ENCODE assay signal across 26 cellular contexts in the genomic region with DNA sequence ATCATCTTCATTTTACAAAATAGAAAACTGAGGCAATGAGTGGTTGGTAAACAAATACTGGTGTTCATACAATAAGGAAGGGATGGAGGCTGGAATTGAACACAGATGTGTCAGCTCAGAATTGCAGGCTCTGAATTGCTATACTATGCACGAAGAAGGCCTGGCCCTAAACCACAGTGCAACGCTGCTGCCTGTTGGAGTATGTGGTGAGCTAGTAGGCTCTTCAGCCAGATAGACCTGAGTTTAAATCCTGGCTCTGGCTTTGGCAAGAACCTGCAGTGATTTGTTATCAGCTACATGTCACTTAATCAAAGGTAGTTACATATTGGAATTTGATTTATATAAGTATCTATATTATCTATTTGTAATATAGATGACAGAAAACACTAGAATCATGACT.
DNase-seq lines count a peak whose midpoint lies in the region; ATAC-seq, FAIRE-seq and TF ChIP-seq lines count a peak whose summit lies in the region.
"Had no signal": no experiment of that assay in that cellular context is flagged by ENCODE, and none has a peak within 500 bp of the region (broad histone marks: within the 10 kb centered on the region; RNA-seq: fewer than 3 reads in every experiment).

No MANE protein-coding gene starts in this region.

- H3K79me1 ChIP-seq in H1 (ENCODE audit: low read depth, low read length) (no peaks in the 10 kb centered on the region), neuronal stem cell (ENCODE audit: low read depth, low read length) (no peaks in the 10 kb centered on the region)

- H3K4me3 ChIP-seq in HUES64 (ENCODE audit: low read length) = no peak overlapping the region
- no peak overlapping the region for H3K4me3 ChIP-seq in H1 (ENCODE audit: extremely low read depth in 1 of 4, insufficient read depth in 2 of 4, low read depth in 3 of 4, low read length in 4 of 4)
- H3K4me3 ChIP-seq in neuronal stem cell (ENCODE audit: low read length in 2 of 2) = no peak overlapping the region
- H3K4me3 ChIP-seq: A549; BLaER1 treated with 17β-estradiol and CSF1 and Interleukin-3, amounts not matched to agents 10 nM and 100 nM; HAP-1; K562 had no signal

- no peak overlapping the region for H3K18ac ChIP-seq in H1 (ENCODE audit: extremely low read depth, low read length)
- H3K18ac ChIP-seq in neuronal stem cell (ENCODE audit: low read length) = peak overlapping the region; percentile 70

- H3K14ac ChIP-seq in H1 (ENCODE audit: insufficient read length) = no peak overlapping the region
- H3K14ac ChIP-seq in neuronal stem cell (ENCODE audit: low read length) = no peak overlapping the region

- no peak overlapping the region for H2BK120ac ChIP-seq in H1 (replicated peaks; ENCODE audit: low read depth, low read length)
- no peak overlapping the region for H2BK120ac ChIP-seq in neuronal stem cell (ENCODE audit: low read depth, low read length)

- H3K27ac ChIP-seq in HUES64 (ENCODE audit: low read depth, low read length) (0 out of 2 replicates have a peak overlapping the region, but pooled peaks have one; percentile 11), H1 (ENCODE audit: low read depth, low read length) (no peak overlapping the region), neuronal stem cell (replicated peaks; ENCODE audit: low read length) (no peak overlapping the region)
- H3K27ac ChIP-seq: A549; BLaER1 treated with 17β-estradiol and CSF1 and Interleukin-3, amounts not matched to agents 10 nM and 100 nM; RWPE1 had no signal

- H2BK12ac ChIP-seq in H1 (ENCODE audit: low read depth, low read length) (no peak overlapping the region), neuronal stem cell (ENCODE audit: low read length) (no peak overlapping the region)

- no peak overlapping the region for H3K56ac ChIP-seq in H1 (replicated peaks; ENCODE audit: insufficient read length, low read depth, low read length)

- H3K4me1 ChIP-seq in HUES64 (ENCODE audit: insufficient read depth, low read length) (peaks cover 18% of the 10 kb centered on the region), H1 (replicated peaks in 1 of 4; ENCODE audit: control insufficient read depth in 3 of 4, insufficient read depth in 4 of 4, low read length in 3 of 4) (peaks cover 0 to 6% (median 4%) of the 10 kb centered on the region in 4 experiments; a peak in 5 of 7 replicates), neuronal stem cell (ENCODE audit: control insufficient read depth in 2 of 2, insufficient read depth in 1 of 2, low read depth in 1 of 2, low read length in 2 of 2) (no peaks in the 10 kb centered on the region)
- H3K4me1 ChIP-seq: A549 had no signal

- TF ChIP-seq POLR2A in H1 (IDR thresholded peaks at IDR 0.05; ENCODE audit: control extremely low read depth in 1 of 2, low read depth in 2 of 2, low read length in 2 of 2) (no peak), GM12891 (IDR thresholded peaks at IDR 0.05; ENCODE audit: low read depth, low read length) (no peak)

- WGBS in HUES64 = 88% methylated on average over 2 of the region's 2 CpGs
- WGBS in H1 (ENCODE audit: extremely low coverage in 1 of 2, insufficient coverage in 1 of 2, insufficient read length in 1 of 2, insufficient replicate concordance in 2 of 2, low coverage in 1 of 2, low lambda C conversion rate in 2 of 2, missing lambda C conversion rate in 1 of 2), 2 experiments = 89% methylated on average over 2 of the region's 2 CpGs; no CpG with 5 or more reads in 1 of the 2 experiments
- WGBS in neuronal stem cell (ENCODE audit: extremely low coverage in 2 of 2, insufficient read length in 2 of 2, insufficient replicate concordance in 1 of 2), 2 donors = no CpG with 5 or more reads among the region's 2 CpGs

- H2AFZ ChIP-seq in H1 (ENCODE audit: low read length) (no peak overlapping the region), neuronal stem cell (ENCODE audit: low read length) (no peak overlapping the region)

- no peak for TF ChIP-seq EP300 in H1 (IDR thresholded peaks at IDR 0.05; ENCODE audit: borderline replicate concordance in 1 of 2, low read depth in 2 of 2, low read length in 2 of 2)

- no peak overlapping the region for H3K4me2 ChIP-seq in H1 (ENCODE audit: insufficient read depth in 1 of 2, low read depth in 2 of 2, low read length in 2 of 2)
- H3K4me2 ChIP-seq in neuronal stem cell (ENCODE audit: insufficient read depth, low read length, poor library complexity, severe bottlenecking) = no peak overlapping the region
- H3K4me2 ChIP-seq: A549; BLaER1 treated with 17β-estradiol and CSF1 and Interleukin-3, amounts not matched to agents 10 nM and 100 nM had no signal

- no peaks in the 10 kb centered on the region for H3K27me3 ChIP-seq in HUES64 (ENCODE audit: insufficient read depth, low read length)
- H3K27me3 ChIP-seq in H1 (replicated peaks in 1 of 4; ENCODE audit: control insufficient read depth in 3 of 4, extremely low read depth in 1 of 4, insufficient read depth in 3 of 4, low read length in 3 of 4) = no peaks in the 10 kb centered on the region
- H3K27me3 ChIP-seq in neuronal stem cell (ENCODE audit: control insufficient read depth in 3 of 3, insufficient read depth in 3 of 3, low read depth in 1 of 3, low read length in 3 of 3) = no peaks in the 10 kb centered on the region
- H3K27me3 ChIP-seq: BLaER1 treated with 17β-estradiol and CSF1 and Interleukin-3, amounts not matched to agents 10 nM and 100 nM had no signal

- H3K79me2 ChIP-seq in H1 (ENCODE audit: control insufficient read depth in 1 of 2, insufficient read depth in 2 of 2, low read length in 2 of 2) = no peaks in the 10 kb centered on the region

- no peaks in the 10 kb centered on the region for H3K36me3 ChIP-seq in HUES64 (ENCODE audit: insufficient read depth, low read length)
- no peaks in the 10 kb centered on the region for H3K36me3 ChIP-seq in H1 (ENCODE audit: control insufficient read depth in 2 of 4, insufficient read depth in 4 of 4, low read length in 3 of 4)
- no peaks in the 10 kb centered on the region for H3K36me3 ChIP-seq in neuronal stem cell (replicated peaks in 1 of 2; ENCODE audit: control insufficient read depth in 2 of 2, insufficient read depth in 2 of 2, low read length in 2 of 2)
- H3K36me3 ChIP-seq: BLaER1 treated with 17β-estradiol and CSF1 and Interleukin-3, amounts not matched to agents 10 nM and 100 nM; HAP-1 had no signal

- H3K9ac ChIP-seq in HUES64 (ENCODE audit: low read depth, low read length) (no peak overlapping the region), H1 (replicated peaks in 1 of 4; ENCODE audit: extremely low read depth in 1 of 4, low read depth in 3 of 4, low read length in 3 of 4) (no peak overlapping the region), neuronal stem cell (ENCODE audit: low read depth, low read length, poor library complexity) (no peak overlapping the region)
- H3K9ac ChIP-seq: BLaER1 treated with 17β-estradiol and CSF1 and Interleukin-3, amounts not matched to agents 10 nM and 100 nM had no signal

- peak; percentile 51 to 60 for TF ChIP-seq RAD21 in H1 (IDR thresholded peaks at IDR 0.05 in 1 of 2, conservative IDR thresholded peaks at IDR 0.05 in 1 of 2; ENCODE audit: low read depth in 2 of 2, low read length in 2 of 2)

- H2BK5ac ChIP-seq in H1 (ENCODE audit: low read depth, low read length) = peak overlapping the region; percentile 28; the same call in 1 of the 2 replicates
- H2BK5ac ChIP-seq in neuronal stem cell (ENCODE audit: low read length) = no peak overlapping the region

- DNase-seq in NCI-H82 (lab: John Stamatoyannopoulos, UW) (peak; percentile 13), NCI-H82 treated with DMSO at 0.1 percent for 48 hours (lab: John Stamatoyannopoulos, UW; ENCODE audit: unreplicated experiment) (no peak), H1 (ENCODE audit: low read depth in 1 of 2, low spot score in 2 of 2) (no peak), neuronal stem cell (ENCODE audit: low spot score) (no peak), GM12891 (ENCODE audit: insufficient read length, low spot score) (no peak)
- DNase-seq: AML-193; CD4-positive, alpha-beta T cell; HFFc6; Kasumi-1; NCI-H1105 treated with DMSO at 0.1 percent for 48 hours; NCI-H146; NCI-H1930; NCI-H2227 treated with DMSO at 0.1 percent for 48 hours; NCI-H774; SHP77 treated with DMSO at 0.1 percent for 48 hours; SW 1271 had no signal

- peak; percentile 3 to 21 (median 14); a peak in 3 of 4 replicates for TF ChIP-seq CTCF in H1 (IDR thresholded peaks at IDR 0.05; ENCODE audit: control extremely low read depth in 1 of 3, insufficient read depth in 1 of 3, low read depth in 1 of 3, low read length in 3 of 3)

- H3K9me3 ChIP-seq in HUES64 (ENCODE audit: insufficient read depth, low read depth, low read length) = no peaks in the 10 kb centered on the region
- no peaks in the 10 kb centered on the region for H3K9me3 ChIP-seq in H1 (ENCODE audit: insufficient read depth in 2 of 2, low read depth in 1 of 2, low read length in 1 of 2)
- H3K9me3 ChIP-seq in neuronal stem cell (replicated peaks in 1 of 2; ENCODE audit: control insufficient read depth in 2 of 2, insufficient read depth in 1 of 2, low read depth in 1 of 2, low read length in 2 of 2) = no peaks in the 10 kb centered on the region
- H3K9me3 ChIP-seq: A549; BLaER1 treated with 17β-estradiol and CSF1 and Interleukin-3, amounts not matched to agents 10 nM and 100 nM; HAP-1 had no signal

- no peak overlapping the region for H2AK5ac ChIP-seq in H1 (ENCODE audit: low read depth, low read length)
- no peak overlapping the region for H2AK5ac ChIP-seq in neuronal stem cell (ENCODE audit: low read depth, low read length)

- POLR2A ChIA-PET in H1 (lab: Charles Lee; ENCODE audit: partially characterized antibody) = no interaction called here

- H4K20me1 ChIP-seq in H1 (replicated peaks in 1 of 2; ENCODE audit: control insufficient read depth in 1 of 2, insufficient read depth in 2 of 2, low read length in 2 of 2) = no peaks in the 10 kb centered on the region
- H4K20me1 ChIP-seq: BLaER1 treated with 17β-estradiol and CSF1 and Interleukin-3, amounts not matched to agents 10 nM and 100 nM had no signal

- no peak for ATAC-seq in GM19397 (IDR thresholded peaks at IDR 0.05; ENCODE audit: unreplicated experiment)
- ATAC-seq: A549, K562, Panc1 had no signal

- no peaks in the 10 kb centered on the region for H3K23me2 ChIP-seq in H1 (ENCODE audit: low read depth, low read length)

- H4K8ac ChIP-seq in H1 (ENCODE audit: extremely low read depth, insufficient read depth, low read length) (no peak overlapping the region), neuronal stem cell (ENCODE audit: low read depth, low read length) (no peak overlapping the region)

- no peak overlapping the region for H3K4ac ChIP-seq in H1 (replicated peaks; ENCODE audit: insufficient read length, low read depth, low read length)
- H3K4ac ChIP-seq in neuronal stem cell (ENCODE audit: low read length) = no peak overlapping the region

- H4K91ac ChIP-seq in H1 (replicated peaks; ENCODE audit: insufficient read length, low read length) (no peak overlapping the region), neuronal stem cell (ENCODE audit: low read depth, low read length, poor library complexity) (no peak overlapping the region)

- H4K5ac ChIP-seq in H1 (ENCODE audit: insufficient read length, low read depth, low read length) = no peak overlapping the region

- FAIRE-seq in H1 (lab: Jason Lieb, UNC) (no peak), GM12891 (lab: Jason Lieb, UNC) (no peak)
- FAIRE-seq: A549, D721Med, G401.6, K562 had no signal

- H2BK20ac ChIP-seq in H1 (ENCODE audit: low read length) = no peak overlapping the region

- H3K23ac ChIP-seq in H1 (ENCODE audit: insufficient read length) (no peak overlapping the region), neuronal stem cell (ENCODE audit: low read depth, low read length, poor library complexity) (no peak overlapping the region)

- CTCF ChIA-PET in H1 (lab: Charles Lee; ENCODE audit: partially characterized antibody) = interaction anchor here (0.6 kb wide), 1 partner anchor 676 kb away, joined by 3 read pairs; no protein-coding TSS in a partner anchor

- H2BK15ac ChIP-seq in H1 (ENCODE audit: low read length) = no peak overlapping the region
- H2BK15ac ChIP-seq in neuronal stem cell (ENCODE audit: low read length) = no peak overlapping the region
